1 cellular context compared by ENCODE assay signal in genomic region chr1:7681401-7681800, GRCh38.
A peak's percentile ranks its signal among the peaks of the same experiment; 100 is the strongest.
TF ChIP-seq lines count a peak whose summit lies in the region.

No MANE protein-coding gene starts in this region.

TF ChIP-seq in H1, 55 proteins besides CTCF, POLR2A, EP300 and RAD21 (continued from another document):
- TF ChIP-seq, protein P1, sequence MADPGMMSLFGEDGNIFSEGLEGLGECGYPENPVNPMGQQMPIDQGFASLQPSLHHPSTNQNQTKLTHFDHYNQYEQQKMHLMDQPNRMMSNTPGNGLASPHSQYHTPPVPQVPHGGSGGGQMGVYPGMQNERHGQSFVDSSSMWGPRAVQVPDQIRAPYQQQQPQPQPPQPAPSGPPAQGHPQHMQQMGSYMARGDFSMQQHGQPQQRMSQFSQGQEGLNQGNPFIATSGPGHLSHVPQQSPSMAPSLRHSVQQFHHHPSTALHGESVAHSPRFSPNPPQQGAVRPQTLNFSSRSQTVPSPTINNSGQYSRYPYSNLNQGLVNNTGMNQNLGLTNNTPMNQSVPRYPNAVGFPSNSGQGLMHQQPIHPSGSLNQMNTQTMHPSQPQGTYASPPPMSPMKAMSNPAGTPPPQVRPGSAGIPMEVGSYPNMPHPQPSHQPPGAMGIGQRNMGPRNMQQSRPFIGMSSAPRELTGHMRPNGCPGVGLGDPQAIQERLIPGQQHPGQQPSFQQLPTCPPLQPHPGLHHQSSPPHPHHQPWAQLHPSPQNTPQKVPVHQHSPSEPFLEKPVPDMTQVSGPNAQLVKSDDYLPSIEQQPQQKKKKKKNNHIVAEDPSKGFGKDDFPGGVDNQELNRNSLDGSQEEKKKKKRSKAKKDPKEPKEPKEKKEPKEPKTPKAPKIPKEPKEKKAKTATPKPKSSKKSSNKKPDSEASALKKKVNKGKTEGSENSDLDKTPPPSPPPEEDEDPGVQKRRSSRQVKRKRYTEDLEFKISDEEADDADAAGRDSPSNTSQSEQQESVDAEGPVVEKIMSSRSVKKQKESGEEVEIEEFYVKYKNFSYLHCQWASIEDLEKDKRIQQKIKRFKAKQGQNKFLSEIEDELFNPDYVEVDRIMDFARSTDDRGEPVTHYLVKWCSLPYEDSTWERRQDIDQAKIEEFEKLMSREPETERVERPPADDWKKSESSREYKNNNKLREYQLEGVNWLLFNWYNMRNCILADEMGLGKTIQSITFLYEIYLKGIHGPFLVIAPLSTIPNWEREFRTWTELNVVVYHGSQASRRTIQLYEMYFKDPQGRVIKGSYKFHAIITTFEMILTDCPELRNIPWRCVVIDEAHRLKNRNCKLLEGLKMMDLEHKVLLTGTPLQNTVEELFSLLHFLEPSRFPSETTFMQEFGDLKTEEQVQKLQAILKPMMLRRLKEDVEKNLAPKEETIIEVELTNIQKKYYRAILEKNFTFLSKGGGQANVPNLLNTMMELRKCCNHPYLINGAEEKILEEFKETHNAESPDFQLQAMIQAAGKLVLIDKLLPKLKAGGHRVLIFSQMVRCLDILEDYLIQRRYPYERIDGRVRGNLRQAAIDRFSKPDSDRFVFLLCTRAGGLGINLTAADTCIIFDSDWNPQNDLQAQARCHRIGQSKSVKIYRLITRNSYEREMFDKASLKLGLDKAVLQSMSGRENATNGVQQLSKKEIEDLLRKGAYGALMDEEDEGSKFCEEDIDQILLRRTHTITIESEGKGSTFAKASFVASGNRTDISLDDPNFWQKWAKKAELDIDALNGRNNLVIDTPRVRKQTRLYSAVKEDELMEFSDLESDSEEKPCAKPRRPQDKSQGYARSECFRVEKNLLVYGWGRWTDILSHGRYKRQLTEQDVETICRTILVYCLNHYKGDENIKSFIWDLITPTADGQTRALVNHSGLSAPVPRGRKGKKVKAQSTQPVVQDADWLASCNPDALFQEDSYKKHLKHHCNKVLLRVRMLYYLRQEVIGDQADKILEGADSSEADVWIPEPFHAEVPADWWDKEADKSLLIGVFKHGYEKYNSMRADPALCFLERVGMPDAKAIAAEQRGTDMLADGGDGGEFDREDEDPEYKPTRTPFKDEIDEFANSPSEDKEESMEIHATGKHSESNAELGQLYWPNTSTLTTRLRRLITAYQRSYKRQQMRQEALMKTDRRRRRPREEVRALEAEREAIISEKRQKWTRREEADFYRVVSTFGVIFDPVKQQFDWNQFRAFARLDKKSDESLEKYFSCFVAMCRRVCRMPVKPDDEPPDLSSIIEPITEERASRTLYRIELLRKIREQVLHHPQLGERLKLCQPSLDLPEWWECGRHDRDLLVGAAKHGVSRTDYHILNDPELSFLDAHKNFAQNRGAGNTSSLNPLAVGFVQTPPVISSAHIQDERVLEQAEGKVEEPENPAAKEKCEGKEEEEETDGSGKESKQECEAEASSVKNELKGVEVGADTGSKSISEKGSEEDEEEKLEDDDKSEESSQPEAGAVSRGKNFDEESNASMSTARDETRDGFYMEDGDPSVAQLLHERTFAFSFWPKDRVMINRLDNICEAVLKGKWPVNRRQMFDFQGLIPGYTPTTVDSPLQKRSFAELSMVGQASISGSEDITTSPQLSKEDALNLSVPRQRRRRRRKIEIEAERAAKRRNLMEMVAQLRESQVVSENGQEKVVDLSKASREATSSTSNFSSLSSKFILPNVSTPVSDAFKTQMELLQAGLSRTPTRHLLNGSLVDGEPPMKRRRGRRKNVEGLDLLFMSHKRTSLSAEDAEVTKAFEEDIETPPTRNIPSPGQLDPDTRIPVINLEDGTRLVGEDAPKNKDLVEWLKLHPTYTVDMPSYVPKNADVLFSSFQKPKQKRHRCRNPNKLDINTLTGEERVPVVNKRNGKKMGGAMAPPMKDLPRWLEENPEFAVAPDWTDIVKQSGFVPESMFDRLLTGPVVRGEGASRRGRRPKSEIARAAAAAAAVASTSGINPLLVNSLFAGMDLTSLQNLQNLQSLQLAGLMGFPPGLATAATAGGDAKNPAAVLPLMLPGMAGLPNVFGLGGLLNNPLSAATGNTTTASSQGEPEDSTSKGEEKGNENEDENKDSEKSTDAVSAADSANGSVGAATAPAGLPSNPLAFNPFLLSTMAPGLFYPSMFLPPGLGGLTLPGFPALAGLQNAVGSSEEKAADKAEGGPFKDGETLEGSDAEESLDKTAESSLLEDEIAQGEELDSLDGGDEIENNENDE (IDR thresholded peaks at IDR 0.05; ENCODE audit: insufficient replicate concordance, low read length), result no peak
- TF ChIP-seq TBP (IDR thresholded peaks at IDR 0.05; ENCODE audit: low read depth, low read length), result no peak
- TF ChIP-seq HDAC2 (IDR thresholded peaks at IDR 0.05; ENCODE audit: borderline replicate concordance in 1 of 2, low read depth in 2 of 2, low read length in 2 of 2), result 0 out of 4 replicates have a peak, but pooled peaks of 1 of the 2 experiments have one; percentile 12
- no peak for TF ChIP-seq EZH2 (IDR thresholded peaks at IDR 0.05; ENCODE audit: low read depth, low read length, severe bottlenecking)
TF ChIP-seq in H1: peak in this region for 2.
